Comparison of ENCODE assay signal across 7 cellular contexts in the genomic region with DNA sequence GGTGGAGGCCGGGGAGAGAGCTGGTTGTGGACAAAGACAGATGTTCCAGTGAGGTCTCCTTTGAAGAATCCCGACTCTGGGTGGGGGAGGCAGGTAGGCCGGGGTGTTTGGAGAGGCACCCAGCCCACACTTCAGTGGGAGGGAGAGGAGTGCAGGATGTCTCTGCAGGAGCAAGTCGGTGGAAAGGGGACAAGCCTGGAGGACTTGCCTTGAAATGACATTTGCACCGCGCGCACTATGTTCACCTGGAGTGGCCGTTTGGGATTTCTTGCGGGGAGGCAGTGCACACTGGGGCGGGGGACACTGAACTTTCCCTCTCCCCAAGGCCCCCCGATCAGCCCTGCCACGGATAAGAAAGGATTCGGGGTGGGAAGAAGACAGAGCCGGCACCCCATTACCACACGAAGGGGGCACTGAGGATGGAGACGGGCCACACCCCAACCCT. TPM values are rescaled to one million over a fixed set of nuclear protein-coding genes. Genes with fewer than 3 reads are reported as not detected.
DNase-seq lines count a peak whose midpoint lies in the region; ATAC-seq, FAIRE-seq and TF ChIP-seq lines count a peak whose summit lies in the region.

No MANE protein-coding gene starts in this region.

- no peaks in the 10 kb centered on the region for H3K9me3 ChIP-seq in MG63
- H3K9me3 ChIP-seq in astrocyte (ENCODE audit: insufficient read depth, low read depth, low read length): no peaks in the 10 kb centered on the region
- no peaks in the 10 kb centered on the region for H3K9me3 ChIP-seq in kidney (ENCODE audit: control insufficient read depth in 1 of 2, low read length in 2 of 2)

- no peaks in the 10 kb centered on the region for H3K9me3 Mint-ChIP-seq in astrocyte (ENCODE audit: unreplicated experiment)

- peaks cover 17% of the 10 kb centered on the region for H3K79me2 ChIP-seq in astrocyte (ENCODE audit: insufficient read depth, low read length)

- no peak for FAIRE-seq in astrocyte (lab: Jason Lieb, UNC)
- no peak for FAIRE-seq in kidney (lab: Jason Lieb, UNC)

- peaks cover 2% of the 10 kb centered on the region for H3K27me3 Mint-ChIP-seq in astrocyte (ENCODE audit: low read depth, unreplicated experiment)

- no peak for ATAC-seq in HG03469 (IDR thresholded peaks at IDR 0.05; ENCODE audit: unreplicated experiment)

- H3K4me3 ChIP-seq in MG63 (peak overlapping the region; percentile 56), astrocyte (ENCODE audit: insufficient read depth, low read depth, low read length) (peak overlapping the region; percentile 55), kidney (ENCODE audit: low read length in 2 of 2) (peak overlapping the region; percentile 13 to 66)

- peaks cover 11% of the 10 kb centered on the region for H3K36me3 ChIP-seq in MG63
- H3K36me3 ChIP-seq in astrocyte (ENCODE audit: insufficient read depth, low read length): no peaks in the 10 kb centered on the region
- H3K36me3 ChIP-seq in kidney (ENCODE audit: control insufficient read depth in 1 of 2, insufficient read depth in 2 of 2, low read length in 2 of 2): no peaks in the 10 kb centered on the region

- peaks cover 11% of the 10 kb centered on the region for H3K4me1 Mint-ChIP-seq in astrocyte (ENCODE audit: low read depth, unreplicated experiment)

- TF ChIP-seq CTCF in astrocyte (IDR thresholded peaks at IDR 0.05; ENCODE audit: insufficient read depth, low read depth, low read length): no peak
- no peak for TF ChIP-seq CTCF in kidney (IDR thresholded peaks at IDR 0.05; ENCODE audit: borderline replicate concordance, extremely low read depth, insufficient read depth)

- H3K36me3 Mint-ChIP-seq in astrocyte (ENCODE audit: low read depth, unreplicated experiment): peaks cover 11% of the 10 kb centered on the region

- DNase-seq in MG63: no peak
- no peak for DNase-seq in astrocyte (ENCODE audit: low read depth)
- no peak for DNase-seq in kidney
- DNase-seq in substantia nigra (lab: John Stamatoyannopoulos, UW): peak in 2 of 49 donors; percentile 36 to 39
- no peak for DNase-seq in superior temporal gyrus (ENCODE audit: extremely low spot score)
- DNase-seq in activated effector memory CD4-positive, alpha-beta T cell treated with Interleukin-2 at 50 U/mL for 16 hours: no peak

- H3K27ac ChIP-seq in astrocyte (ENCODE audit: low read depth, low read length) (no peak overlapping the region), kidney (ENCODE audit: low read depth in 2 of 2, low read length in 2 of 2) (peak overlapping the region; percentile 30 to 56), substantia nigra (ENCODE audit: low read depth, low read length, poor library complexity, severe bottlenecking) (peak overlapping the region; percentile 43)

- peak overlapping the region; percentile 89 for H3K4me3 Mint-ChIP-seq in astrocyte (ENCODE audit: unreplicated experiment)

- peak overlapping the region; percentile 89 for H3K4me2 ChIP-seq in astrocyte (ENCODE audit: low read length)

- H3K4me1 ChIP-seq in astrocyte (ENCODE audit: insufficient read depth, low read length) (peaks cover 16% of the 10 kb centered on the region), kidney (ENCODE audit: control insufficient read depth in 1 of 2, insufficient read depth in 1 of 2, low read depth in 1 of 2, low read length in 2 of 2) (peaks cover 5 to 14% of the 10 kb centered on the region in 2 donors)

- H4K20me1 ChIP-seq in astrocyte (ENCODE audit: insufficient read depth, low read length): peaks cover 15% of the 10 kb centered on the region

- peak overlapping the region; percentile 87 for H3K27ac Mint-ChIP-seq in astrocyte (ENCODE audit: unreplicated experiment)

- H3K27me3 ChIP-seq in MG63 (no peaks in the 10 kb centered on the region), astrocyte (ENCODE audit: insufficient read depth, low read length) (no peaks in the 10 kb centered on the region)

- H3K9ac ChIP-seq in astrocyte (ENCODE audit: low read length): peak overlapping the region; percentile 68
- peak overlapping the region; percentile 49 to 68 for H3K9ac ChIP-seq in kidney (ENCODE audit: low read length in 2 of 2)

- peak overlapping the region; percentile 67 for H2AFZ ChIP-seq in astrocyte (ENCODE audit: low read depth, low read length)

- intact Hi-C loops in kidney (cut with DNase I): loop anchor here (10.0 kb wide), 1 partner anchor 105 kb away; no protein-coding TSS in a partner anchor

RNA-seq across cellular contexts. Expression of a gene that starts 1.0 kb away (rescaled TPM):
- total RNA-seq in MG63 (2014; rRNA removed; shearing (Covaris generic); ENCODE audit: low replicate concordance): 0.69 and 1.6 TPM in 2 replicates
- 13.2 and 14.2 TPM in 2 replicates for total RNA-seq in astrocyte
- 41.7 TPM for total RNA-seq in kidney
- 5.7 TPM for polyA plus RNA-seq in kidney (ENCODE audit: insufficient read depth, low read depth, low replicate concordance)
